13 cellular contexts compared by ENCODE assay signal in the genomic region with DNA sequence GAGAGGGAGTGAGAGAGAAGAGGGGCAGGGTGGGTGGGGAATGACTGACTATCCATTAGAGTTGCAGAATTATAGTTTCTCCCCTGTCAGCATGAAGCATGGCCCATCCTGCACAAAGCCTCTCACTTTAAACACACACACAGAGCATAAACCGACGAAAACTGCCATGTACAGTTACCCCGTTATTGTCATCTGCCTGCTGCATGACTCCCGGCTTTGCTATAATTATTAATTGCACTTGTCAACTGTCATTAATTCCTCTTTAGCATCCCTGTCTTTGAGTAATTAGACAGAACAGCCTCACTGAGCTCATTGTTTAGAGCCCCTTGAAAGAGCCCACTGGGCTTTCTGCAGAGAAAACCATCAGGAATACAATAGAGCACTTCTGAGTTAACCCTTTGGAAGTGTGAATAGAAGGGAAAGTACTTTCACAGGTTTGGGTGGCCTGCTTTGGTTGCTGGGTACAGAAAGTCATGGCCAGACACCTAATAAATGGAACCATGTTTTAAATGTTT.
"Had no signal": no experiment of that assay in that cellular context is flagged by ENCODE, and none has a peak within 500 bp of the region (broad histone marks: within the 10 kb centered on the region; RNA-seq: fewer than 3 reads in every experiment).

No MANE protein-coding gene starts in this region.

- H3K4me1 ChIP-seq: ascending aorta, gastrocnemius medialis, heart left ventricle, pancreas had no signal

- H3K27me3 ChIP-seq: ascending aorta, gastrocnemius medialis, heart left ventricle, pancreas had no signal

- H3K27ac ChIP-seq: ascending aorta, gastrocnemius medialis, heart left ventricle, pancreas had no signal

- H3K4me3 ChIP-seq: ascending aorta, gastrocnemius medialis, heart left ventricle, pancreas had no signal

- H3K36me3 ChIP-seq: ascending aorta, gastrocnemius medialis, heart left ventricle, pancreas had no signal

- H3K9me3 ChIP-seq: gastrocnemius medialis, pancreas had no signal

- DNase-seq: activated CD4-positive, alpha-beta T cell treated with anti-CD3 and anti-CD28 coated beads, Interleukin-2, amount 50 U/mL, for 1 hour; activated naive CD4-positive, alpha-beta T cell treated with anti-CD3 and anti-CD28 coated beads for 36 hours; activated naive CD8-positive, alpha-beta T cell treated with anti-CD3 and anti-CD28 coated beads, Interleukin-2, amount 50 U/mL, for 24 hours; dermis blood vessel endothelial cell; erythroblast; gastrocnemius medialis; heart left ventricle; mesenchymal stem cell; natural killer cell; pancreas; stimulated activated CD4-positive, alpha-beta T cell treated with anti-CD3 and anti-CD28 coated beads, Interleukin-2, amount 100 ng/mL, for 48 hours; T-helper 9 cell had no signal
